Comparison of ENCODE assay signal across 1 cellular context in the genomic region with DNA sequence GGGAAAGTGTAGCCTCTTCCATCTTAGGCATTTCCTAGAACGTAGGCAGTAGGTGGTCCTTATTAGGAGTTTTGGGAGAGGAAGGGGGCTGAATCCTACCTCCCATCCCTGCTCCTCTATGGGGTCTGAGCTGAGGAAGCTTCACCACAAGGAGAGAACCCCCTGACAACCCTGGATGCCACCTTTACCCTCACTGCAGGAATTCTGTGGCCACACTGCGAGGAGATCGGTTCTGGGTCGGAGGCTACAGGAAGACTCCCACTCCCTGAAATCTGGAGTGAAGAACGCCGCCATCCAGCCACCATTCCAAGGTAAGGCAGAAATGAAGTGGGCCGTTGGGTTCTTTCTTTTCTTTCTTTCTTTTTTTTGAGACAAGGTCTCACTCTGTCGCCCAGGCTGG.
TF ChIP-seq lines count a peak whose summit lies in the region.

No MANE protein-coding gene starts in this region.

TF ChIP-seq in GM23338, 12 proteins besides CTCF, POLR2A, EP300 and RAD21 (continued from another document):
- TF ChIP-seq, protein P1, sequence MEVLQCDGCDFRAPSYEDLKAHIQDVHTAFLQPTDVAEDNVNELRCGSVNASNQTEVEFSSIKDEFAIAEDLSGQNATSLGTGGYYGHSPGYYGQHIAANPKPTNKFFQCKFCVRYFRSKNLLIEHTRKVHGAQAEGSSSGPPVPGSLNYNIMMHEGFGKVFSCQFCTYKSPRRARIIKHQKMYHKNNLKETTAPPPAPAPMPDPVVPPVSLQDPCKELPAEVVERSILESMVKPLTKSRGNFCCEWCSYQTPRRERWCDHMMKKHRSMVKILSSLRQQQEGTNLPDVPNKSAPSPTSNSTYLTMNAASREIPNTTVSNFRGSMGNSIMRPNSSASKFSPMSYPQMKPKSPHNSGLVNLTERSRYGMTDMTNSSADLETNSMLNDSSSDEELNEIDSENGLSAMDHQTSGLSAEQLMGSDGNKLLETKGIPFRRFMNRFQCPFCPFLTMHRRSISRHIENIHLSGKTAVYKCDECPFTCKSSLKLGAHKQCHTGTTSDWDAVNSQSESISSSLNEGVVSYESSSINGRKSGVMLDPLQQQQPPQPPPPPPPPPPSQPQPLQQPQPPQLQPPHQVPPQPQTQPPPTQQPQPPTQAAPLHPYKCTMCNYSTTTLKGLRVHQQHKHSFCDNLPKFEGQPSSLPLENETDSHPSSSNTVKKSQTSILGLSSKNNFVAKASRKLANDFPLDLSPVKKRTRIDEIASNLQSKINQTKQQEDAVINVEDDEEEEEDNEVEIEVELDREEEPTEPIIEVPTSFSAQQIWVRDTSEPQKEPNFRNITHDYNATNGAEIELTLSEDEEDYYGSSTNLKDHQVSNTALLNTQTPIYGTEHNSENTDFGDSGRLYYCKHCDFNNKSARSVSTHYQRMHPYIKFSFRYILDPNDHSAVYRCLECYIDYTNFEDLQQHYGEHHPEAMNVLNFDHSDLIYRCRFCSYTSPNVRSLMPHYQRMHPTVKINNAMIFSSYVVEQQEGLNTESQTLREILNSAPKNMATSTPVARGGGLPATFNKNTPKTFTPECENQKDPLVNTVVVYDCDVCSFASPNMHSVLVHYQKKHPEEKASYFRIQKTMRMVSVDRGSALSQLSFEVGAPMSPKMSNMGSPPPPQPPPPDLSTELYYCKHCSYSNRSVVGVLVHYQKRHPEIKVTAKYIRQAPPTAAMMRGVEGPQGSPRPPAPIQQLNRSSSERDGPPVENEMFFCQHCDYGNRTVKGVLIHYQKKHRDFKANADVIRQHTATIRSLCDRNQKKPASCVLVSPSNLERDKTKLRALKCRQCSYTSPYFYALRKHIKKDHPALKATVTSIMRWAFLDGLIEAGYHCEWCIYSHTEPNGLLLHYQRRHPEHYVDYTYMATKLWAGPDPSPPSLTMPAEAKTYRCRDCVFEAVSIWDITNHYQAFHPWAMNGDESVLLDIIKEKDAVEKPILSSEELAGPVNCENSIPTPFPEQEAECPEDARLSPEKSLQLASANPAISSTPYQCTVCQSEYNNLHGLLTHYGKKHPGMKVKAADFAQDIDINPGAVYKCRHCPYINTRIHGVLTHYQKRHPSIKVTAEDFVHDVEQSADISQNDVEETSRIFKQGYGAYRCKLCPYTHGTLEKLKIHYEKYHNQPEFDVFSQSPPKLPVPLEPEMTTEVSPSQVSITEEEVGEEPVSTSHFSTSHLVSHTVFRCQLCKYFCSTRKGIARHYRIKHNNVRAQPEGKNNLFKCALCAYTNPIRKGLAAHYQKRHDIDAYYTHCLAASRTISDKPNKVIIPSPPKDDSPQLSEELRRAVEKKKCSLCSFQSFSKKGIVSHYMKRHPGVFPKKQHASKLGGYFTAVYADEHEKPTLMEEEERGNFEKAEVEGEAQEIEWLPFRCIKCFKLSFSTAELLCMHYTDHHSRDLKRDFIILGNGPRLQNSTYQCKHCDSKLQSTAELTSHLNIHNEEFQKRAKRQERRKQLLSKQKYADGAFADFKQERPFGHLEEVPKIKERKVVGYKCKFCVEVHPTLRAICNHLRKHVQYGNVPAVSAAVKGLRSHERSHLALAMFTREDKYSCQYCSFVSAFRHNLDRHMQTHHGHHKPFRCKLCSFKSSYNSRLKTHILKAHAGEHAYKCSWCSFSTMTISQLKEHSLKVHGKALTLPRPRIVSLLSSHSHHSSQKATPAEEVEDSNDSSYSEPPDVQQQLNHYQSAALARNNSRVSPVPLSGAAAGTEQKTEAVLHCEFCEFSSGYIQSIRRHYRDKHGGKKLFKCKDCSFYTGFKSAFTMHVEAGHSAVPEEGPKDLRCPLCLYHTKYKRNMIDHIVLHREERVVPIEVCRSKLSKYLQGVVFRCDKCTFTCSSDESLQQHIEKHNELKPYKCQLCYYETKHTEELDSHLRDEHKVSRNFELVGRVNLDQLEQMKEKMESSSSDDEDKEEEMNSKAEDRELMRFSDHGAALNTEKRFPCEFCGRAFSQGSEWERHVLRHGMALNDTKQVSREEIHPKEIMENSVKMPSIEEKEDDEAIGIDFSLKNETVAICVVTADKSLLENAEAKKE (CRISPR knock-in tag; IDR thresholded peaks at IDR 0.05), result no peak
